In the genomic region with DNA sequence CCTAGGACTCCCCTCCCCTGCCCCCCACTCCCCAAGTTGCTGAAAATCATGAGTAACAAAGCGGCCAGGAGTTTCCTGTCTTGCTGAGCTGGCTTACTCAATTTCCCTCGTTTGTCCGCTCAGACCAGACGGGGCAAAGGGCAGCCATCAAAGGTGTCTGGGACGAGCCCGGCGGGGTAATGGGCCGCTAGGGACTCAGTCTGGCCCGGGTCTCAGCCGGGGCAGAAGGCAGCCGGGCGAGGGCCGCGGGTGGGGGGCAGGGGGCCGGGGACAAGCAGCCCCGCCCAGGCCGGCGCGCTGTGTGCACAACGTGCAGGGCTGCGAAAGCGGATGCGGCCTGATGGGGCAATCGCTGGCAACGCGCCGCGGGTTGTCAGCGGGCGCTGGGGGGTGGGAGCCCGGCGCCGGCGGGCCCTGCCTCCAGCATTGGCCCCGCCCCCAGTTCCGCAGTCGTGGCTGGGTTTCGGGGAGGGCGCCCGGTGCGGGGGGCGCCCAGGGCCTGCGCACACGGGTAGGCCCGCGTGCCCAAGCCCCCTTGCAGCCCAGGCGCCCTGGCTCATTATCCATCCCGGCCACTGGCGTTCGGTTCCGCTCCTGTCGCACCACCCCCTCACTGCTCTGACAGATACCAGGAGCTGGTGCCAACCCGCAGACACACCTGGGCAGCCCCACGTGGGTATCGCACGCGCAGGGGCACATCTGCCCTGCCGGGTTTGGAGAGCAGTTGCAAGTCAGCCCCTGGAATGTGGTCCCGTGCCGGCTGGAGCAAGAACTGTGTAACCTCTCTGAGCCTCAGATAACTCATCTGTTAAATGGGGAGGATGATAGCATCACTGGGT, we compare ENCODE assay signal across 8 cellular contexts. TPM values are rescaled to one million over a fixed set of nuclear protein-coding genes. Genes with fewer than 3 reads are reported as not detected.
DNase-seq lines count a peak whose midpoint lies in the region; ATAC-seq, FAIRE-seq and TF ChIP-seq lines count a peak whose summit lies in the region.

No MANE protein-coding gene starts in this region.

- no peaks in the 10 kb centered on the region for H3K27me3 ChIP-seq in H1 (replicated peaks in 1 of 4; ENCODE audit: control insufficient read depth in 3 of 4, extremely low read depth in 1 of 4, insufficient read depth in 3 of 4, low read length in 3 of 4)

- H3K18ac ChIP-seq in H1 (ENCODE audit: extremely low read depth, low read length): peak overlapping the region; percentile 63

- H3K23me2 ChIP-seq in H1 (ENCODE audit: low read depth, low read length): no peaks in the 10 kb centered on the region; the same call in 1 of the 2 replicates

- H4K5ac ChIP-seq in H1 (ENCODE audit: insufficient read length, low read depth, low read length): peak overlapping the region; percentile 50

- no peak overlapping the region for H3K56ac ChIP-seq in H1 (replicated peaks; ENCODE audit: insufficient read length, low read depth, low read length)

- 0 out of 2 replicates have a peak overlapping the region, but pooled peaks have one; percentile 1 for H2BK15ac ChIP-seq in H1 (ENCODE audit: low read length)

- POLR2A ChIA-PET in H1 (lab: Charles Lee; ENCODE audit: partially characterized antibody): interaction anchor here (1.3 to 39.2 kb wide), 14 partner anchors 8 to 356 kb away, joined by 3 to 895 read pairs (median 13); partner anchors contain the start of genes ANAPC16, ASCC1, CHST3 and DDIT4

- H3K4me2 ChIP-seq in H1 (ENCODE audit: insufficient read depth in 1 of 2, low read depth in 2 of 2, low read length in 2 of 2): peak overlapping the region; percentile 47 to 58

- DNase-seq in AML-193 (lab: John Stamatoyannopoulos, UW) (peak; percentile 74 to 84), NCI-H748 treated with DMSO at 0.1 percent for 48 hours (lab: John Stamatoyannopoulos, UW) (peak; percentile 31), H1 (ENCODE audit: low read depth in 1 of 2, low spot score in 2 of 2) (peak in 1 of 2 experiments; percentile 83)
- DNase-seq in activated CD8-positive, alpha-beta memory T cell treated with anti-CD3 and anti-CD28 coated beads for 4 hours (ENCODE audit: low read depth in 2 of 2): peak; percentile 73 to 79
- peak; percentile 77 to 80 for DNase-seq in stimulated activated CD8-positive, alpha-beta memory T cell treated with anti-CD3 and anti-CD28 coated beads, Interleukin-15, amount 100 ng/mL, for 4 hours (ENCODE audit: low read depth in 2 of 2)

- TF ChIP-seq EP300 in H1 (IDR thresholded peaks at IDR 0.05; ENCODE audit: borderline replicate concordance in 1 of 2, low read depth in 2 of 2, low read length in 2 of 2): peak in 1 of 2 experiments; percentile 56; a peak in 1 of 3 replicates

- no peak for FAIRE-seq in H1 (lab: Jason Lieb, UNC)

- H3K4me3 ChIP-seq in H1 (ENCODE audit: extremely low read depth in 1 of 4, insufficient read depth in 2 of 4, low read depth in 3 of 4, low read length in 4 of 4) (peak overlapping the region; percentile 14 to 55 (median 22); a peak in 5 of 8 replicates), mesodermal cell (ENCODE audit: extremely low read depth, insufficient read depth, low read length, poor library complexity, severe bottlenecking) (peak overlapping the region; percentile 21)

- H3K79me2 ChIP-seq in H1 (ENCODE audit: control insufficient read depth in 1 of 2, insufficient read depth in 2 of 2, low read length in 2 of 2): no peaks in the 10 kb centered on the region

- H4K91ac ChIP-seq in H1 (replicated peaks; ENCODE audit: insufficient read length, low read length): peak overlapping the region; percentile 57

- H2BK5ac ChIP-seq in H1 (ENCODE audit: low read depth, low read length): peak overlapping the region; percentile 97

- no peaks in the 10 kb centered on the region for H3K36me3 ChIP-seq in H1 (ENCODE audit: control insufficient read depth in 2 of 4, insufficient read depth in 4 of 4, low read length in 3 of 4)
- no peaks in the 10 kb centered on the region for H3K36me3 ChIP-seq in mesodermal cell (ENCODE audit: control insufficient read depth, insufficient read depth, low read length)

- no peaks in the 10 kb centered on the region for H3K79me1 ChIP-seq in H1 (ENCODE audit: low read depth, low read length)

- ATAC-seq in GM19025 (IDR thresholded peaks at IDR 0.05; ENCODE audit: low read depth, unreplicated experiment) (peak; percentile 68), HG03175 (IDR thresholded peaks at IDR 0.05; ENCODE audit: unreplicated experiment) (peak; percentile 54)

- H2AFZ ChIP-seq in H1 (ENCODE audit: low read length): no peak overlapping the region

- no peaks in the 10 kb centered on the region for H4K20me1 ChIP-seq in H1 (replicated peaks in 1 of 2; ENCODE audit: control insufficient read depth in 1 of 2, insufficient read depth in 2 of 2, low read length in 2 of 2)

- CTCF ChIA-PET in H1 (lab: Charles Lee; ENCODE audit: partially characterized antibody): interaction anchor here (0.6 to 4.9 kb wide), 11 partner anchors 16 to 538 kb away, joined by 3 to 22 read pairs (median 3); partner anchors contain the start of gene DDIT4

- H3K4me1 ChIP-seq in H1 (replicated peaks in 1 of 4; ENCODE audit: control insufficient read depth in 3 of 4, insufficient read depth in 4 of 4, low read length in 3 of 4) (peaks cover 17 to 39% (median 26%) of the 10 kb centered on the region in 4 experiments), mesodermal cell (ENCODE audit: control insufficient read depth, insufficient read depth, low read length, poor library complexity, severe bottlenecking) (peaks cover 36% of the 10 kb centered on the region)

- no peak; a peak in 1 of 3 replicates for TF ChIP-seq POLR2A in H1 (IDR thresholded peaks at IDR 0.05; ENCODE audit: control extremely low read depth in 1 of 2, low read depth in 2 of 2, low read length in 2 of 2)

- H4K8ac ChIP-seq in H1 (ENCODE audit: extremely low read depth, insufficient read depth, low read length): peak overlapping the region; percentile 97

- peak overlapping the region; percentile 14 to 35 (median 29); a peak in 4 of 7 replicates for H3K9ac ChIP-seq in H1 (replicated peaks in 1 of 4; ENCODE audit: extremely low read depth in 1 of 4, low read depth in 3 of 4, low read length in 3 of 4)

- peak overlapping the region; percentile 28; the same call in 1 of the 2 replicates for H2BK20ac ChIP-seq in H1 (ENCODE audit: low read length)

- TF ChIP-seq RAD21 in H1 (IDR thresholded peaks at IDR 0.05 in 1 of 2, conservative IDR thresholded peaks at IDR 0.05 in 1 of 2; ENCODE audit: low read depth in 2 of 2, low read length in 2 of 2): no peak; a peak in 1 of 4 replicates

- WGBS in H1 (ENCODE audit: extremely low coverage in 1 of 2, insufficient coverage in 1 of 2, insufficient read length in 1 of 2, insufficient replicate concordance in 2 of 2, low coverage in 1 of 2, low lambda C conversion rate in 2 of 2, missing lambda C conversion rate in 1 of 2), 2 experiments: 19% methylated on average over 33 of the region's 60 CpGs; no CpG with 5 or more reads in 1 of the 2 experiments
- 10 to 15% methylated on average over 43 to 47 of the region's 60 CpGs for WGBS in mesodermal cell (ENCODE audit: insufficient coverage in 2 of 2), 2 experiments

- H2BK12ac ChIP-seq in H1 (ENCODE audit: low read depth, low read length): peak overlapping the region; percentile 100

- no peak overlapping the region for H3K27ac ChIP-seq in H1 (ENCODE audit: low read depth, low read length)
- peak overlapping the region; percentile 99 for H3K27ac ChIP-seq in mesodermal cell (ENCODE audit: low read depth, low read length, severe bottlenecking)

- H3K4ac ChIP-seq in H1 (replicated peaks; ENCODE audit: insufficient read length, low read depth, low read length): peak overlapping the region; percentile 76

- no peak overlapping the region for H3K23ac ChIP-seq in H1 (ENCODE audit: insufficient read length)

- H3K9me3 ChIP-seq in H1 (ENCODE audit: insufficient read depth in 2 of 2, low read depth in 1 of 2, low read length in 1 of 2) (no peaks in the 10 kb centered on the region), mesodermal cell (ENCODE audit: control insufficient read depth, low read length) (no peaks in the 10 kb centered on the region)

- peak overlapping the region; percentile 12 for H3K14ac ChIP-seq in H1 (ENCODE audit: insufficient read length)

- H2BK120ac ChIP-seq in H1 (replicated peaks; ENCODE audit: low read depth, low read length): peak overlapping the region; percentile 79

- H2AK5ac ChIP-seq in H1 (ENCODE audit: low read depth, low read length): peak overlapping the region; percentile 79; the same call in 1 of the 2 replicates

- no peak for TF ChIP-seq CTCF in H1 (IDR thresholded peaks at IDR 0.05; ENCODE audit: control extremely low read depth in 1 of 3, insufficient read depth in 1 of 3, low read depth in 1 of 3, low read length in 3 of 3)

TF ChIP-seq in H1, 55 proteins besides CTCF, POLR2A, EP300 and RAD21 (continues in another document):
- TF ChIP-seq CEBPB (IDR thresholded peaks at IDR 0.05; ENCODE audit: low read depth, low read length) (peak; percentile 91), TEAD4 (IDR thresholded peaks at IDR 0.05; ENCODE audit: low read depth, low read length) (peak; percentile 88), MAX (IDR thresholded peaks at IDR 0.05) (peak; percentile 61)

RNA-seq across cellular contexts. Expression of gene DNAJB12, which starts 35.1 kb away (rescaled TPM):
- total RNA-seq in H1 (2021; fragmentation: NEBNext Ultra II Directional; extraction: Animal tissue kit (Norgen Biotek cat#: 25700)): 19.6 and 20.5 TPM in 2 replicates
- 10.8 and 16.0 TPM in 2 replicates for polyA plus RNA-seq in H1 (2011; rRNA removed)
- polyA plus RNA-seq in H1 (2011; cell fraction: cytosol; rRNA removed): 12.4 TPM
- polyA plus RNA-seq in H1 (2011; cell fraction: nucleus; rRNA removed): 23.3 TPM
- 10.7 to 18.5 TPM (median 16.7 TPM) in 4 replicates for polyA plus RNA-seq in H1 (2012, experiment 1 of 2)
- 12.5 TPM for polyA plus RNA-seq in H1 (2012, experiment 2 of 2)
- 14.1 TPM for polyA plus RNA-seq in H1 (2013, experiment 1 of 2)
- polyA plus RNA-seq in H1 (2013, experiment 2 of 2): 15.3 TPM
- 9.2 and 9.8 TPM in 2 replicates for polyA minus RNA-seq in H1 (2011; rRNA and poly(A)+ RNA removed)
- polyA minus RNA-seq in H1 (2011; cell fraction: cytosol; rRNA and poly(A)+ RNA removed): 12.0 TPM
- polyA minus RNA-seq in H1 (2011; cell fraction: nucleus; rRNA and poly(A)+ RNA removed): 13.9 TPM
- 16.4 TPM for polyA plus RNA-seq in mesodermal cell (2013, experiment 1 of 2)
- 14.6 TPM for polyA plus RNA-seq in mesodermal cell (2013, experiment 2 of 2)

RNA-seq across cellular contexts. Expression of gene DDIT4, which starts 45.9 kb away (rescaled TPM):
- total RNA-seq in H1 (2021; fragmentation: NEBNext Ultra II Directional; extraction: Animal tissue kit (Norgen Biotek cat#: 25700)): 42.1 and 47.4 TPM in 2 replicates
- polyA plus RNA-seq in H1 (2011; rRNA removed): 108 and 187 TPM in 2 replicates
- polyA plus RNA-seq in H1 (2011; cell fraction: cytosol; rRNA removed): 146 TPM
- polyA plus RNA-seq in H1 (2011; cell fraction: nucleus; rRNA removed): 143 TPM
- 55.0 to 142 TPM (median 113 TPM) in 4 replicates for polyA plus RNA-seq in H1 (2012, experiment 1 of 2)
- 62.5 TPM for polyA plus RNA-seq in H1 (2012, experiment 2 of 2)
- 18.5 TPM for polyA plus RNA-seq in H1 (2013, experiment 1 of 2)
- 19.9 TPM for polyA plus RNA-seq in H1 (2013, experiment 2 of 2)
- polyA minus RNA-seq in H1 (2011; rRNA and poly(A)+ RNA removed): 63.3 and 82.3 TPM in 2 replicates
- 113 TPM for polyA minus RNA-seq in H1 (2011; cell fraction: cytosol; rRNA and poly(A)+ RNA removed)
- 186 TPM for polyA minus RNA-seq in H1 (2011; cell fraction: nucleus; rRNA and poly(A)+ RNA removed)
- polyA plus RNA-seq in mesodermal cell (2013, experiment 1 of 2): 56.3 TPM
- 59.6 TPM for polyA plus RNA-seq in mesodermal cell (2013, experiment 2 of 2)
